7 cellular contexts compared by ENCODE assay signal in genomic region chr20:26010942-26011276, GRCh38.
DNase-seq lines count a peak whose midpoint lies in the region; ATAC-seq and TF ChIP-seq lines count a peak whose summit lies in the region.
"Not testable (repeated sequence)": the region's sequence is repeated elsewhere in the genome, so short reads cannot be mapped to it uniquely, and the experiment has no call there.

No MANE protein-coding gene starts in this region.

- H3K4me3 ChIP-seq in right cardiac atrium (ENCODE audit: low read length); neural progenitor cell: not testable (repeated sequence)

- H3K9me3 ChIP-seq in right cardiac atrium (ENCODE audit: control insufficient read depth, low read length); neural progenitor cell (ENCODE audit: low read depth): not testable (repeated sequence)

- no CpG with 5 or more reads among the region's 6 CpGs for WGBS in right cardiac atrium

- not testable (repeated sequence) for H3K4me2 ChIP-seq in neural progenitor cell

- not testable (repeated sequence) for H3K9ac ChIP-seq in neural progenitor cell

- H3F3A ChIP-seq in neural progenitor cell (ENCODE audit: low read depth), result not testable (repeated sequence)

- ATAC-seq in GM19043 (IDR thresholded peaks at IDR 0.05; ENCODE audit: low read depth, unreplicated experiment) (peak; percentile 59), right cardiac atrium (peak; percentile 64 to 76)

- H3K4me3 Mint-ChIP-seq in IgD-negative memory B cell (peak overlapping the region; percentile 90 to 98 (median 94)), brain (peak overlapping the region in 2 of 5 experiments; percentile 88 to 93), neural progenitor cell (peak overlapping the region; percentile 98)
- peak overlapping the region; percentile 90 for H3K4me3 Mint-ChIP-seq in activated CD4-positive, alpha-beta T cell treated with anti-CD3 and anti-CD28 coated beads, Interleukin-2, amount 10 ng/mL, durations not matched to agents 24 days and 14 days
- peak overlapping the region; percentile 94 for H3K4me3 Mint-ChIP-seq in activated T-helper 2 cell treated with anti-CD3 and anti-CD28 coated beads, Interferon-gamma antibody, Interleukin-2, Interleukin-4, amounts not matched to agents 10 μg/mL and 5 μg/mL and 100 μg/mL, durations not matched to agents 14 hours and 24 hours and 36 hours (ENCODE audit: low read depth)

- not testable (repeated sequence) for DNase-seq in activated CD4-positive, alpha-beta T cell treated with anti-CD3 and anti-CD28 coated beads, Interleukin-2, amount 10 ng/mL, durations not matched to agents 24 days and 14 days; activated T-helper 2 cell treated with anti-CD3 and anti-CD28 coated beads, Interferon-gamma antibody, Interleukin-2, Interleukin-4, amounts not matched to agents 10 μg/mL and 5 μg/mL and 100 μg/mL, durations not matched to agents 14 hours and 24 hours and 36 hours (ENCODE audit: low spot score); right cardiac atrium; neural progenitor cell (ENCODE audit: low spot score)

- H3K36me3 ChIP-seq in neural progenitor cell, result not testable (repeated sequence)

- intact Hi-C loops in activated CD4-positive, alpha-beta T cell treated with anti-CD3 and anti-CD28 coated beads, Interleukin-2, amount 10 ng/mL, durations not matched to agents 24 days and 14 days (cut with micrococcal nuclease); activated T-helper 2 cell treated with anti-CD3 and anti-CD28 coated beads, Interferon-gamma antibody, Interleukin-2, Interleukin-4, amounts not matched to agents 10 μg/mL and 5 μg/mL and 100 μg/mL, durations not matched to agents 14 hours and 24 hours and 36 hours (cut with micrococcal nuclease); right cardiac atrium (cut with DNase I): not testable (repeated sequence)

- H3K27ac Mint-ChIP-seq in IgD-negative memory B cell, neural progenitor cell: not testable (repeated sequence)
- H3K27ac Mint-ChIP-seq in activated CD4-positive, alpha-beta T cell treated with anti-CD3 and anti-CD28 coated beads, Interleukin-2, amount 10 ng/mL, durations not matched to agents 24 days and 14 days, result peak overlapping the region; percentile 83
- H3K27ac Mint-ChIP-seq in activated T-helper 2 cell treated with anti-CD3 and anti-CD28 coated beads, Interferon-gamma antibody, Interleukin-2, Interleukin-4, amounts not matched to agents 10 μg/mL and 5 μg/mL and 100 μg/mL, durations not matched to agents 14 hours and 24 hours and 36 hours, result peak overlapping the region; percentile 89
- H3K27ac Mint-ChIP-seq in brain, result peak overlapping the region in 4 of 5 experiments; percentile 76 to 97 (median 92)

- peaks cover 16% of the 10 kb centered on the region for H3K79me2 ChIP-seq in neural progenitor cell (ENCODE audit: low read depth)

- not testable (repeated sequence) for H3K9me3 Mint-ChIP-seq in IgD-negative memory B cell; activated CD4-positive, alpha-beta T cell treated with anti-CD3 and anti-CD28 coated beads, Interleukin-2, amount 10 ng/mL, durations not matched to agents 24 days and 14 days; activated T-helper 2 cell treated with anti-CD3 and anti-CD28 coated beads, Interferon-gamma antibody, Interleukin-2, Interleukin-4, amounts not matched to agents 10 μg/mL and 5 μg/mL and 100 μg/mL, durations not matched to agents 14 hours and 24 hours and 36 hours; brain; neural progenitor cell

- H3K4me1 ChIP-seq in right cardiac atrium (ENCODE audit: control insufficient read depth, insufficient read depth, low read length); neural progenitor cell: not testable (repeated sequence)

- not testable (repeated sequence) for H3K27ac ChIP-seq in right cardiac atrium (ENCODE audit: low read length); neural progenitor cell

- H3K4me1 Mint-ChIP-seq in IgD-negative memory B cell; activated CD4-positive, alpha-beta T cell treated with anti-CD3 and anti-CD28 coated beads, Interleukin-2, amount 10 ng/mL, durations not matched to agents 24 days and 14 days; activated T-helper 2 cell treated with anti-CD3 and anti-CD28 coated beads, Interferon-gamma antibody, Interleukin-2, Interleukin-4, amounts not matched to agents 10 μg/mL and 5 μg/mL and 100 μg/mL, durations not matched to agents 14 hours and 24 hours and 36 hours (ENCODE audit: low read depth); neural progenitor cell: not testable (repeated sequence)
- peaks cover 18% of the 10 kb centered on the region for H3K4me1 Mint-ChIP-seq in brain

- H4K20me1 ChIP-seq in neural progenitor cell (ENCODE audit: low read depth), result not testable (repeated sequence)

- not testable (repeated sequence) for H2AFZ ChIP-seq in neural progenitor cell (replicated peaks)

- not testable (repeated sequence) for H3K27me3 ChIP-seq in right cardiac atrium (ENCODE audit: control insufficient read depth, insufficient read depth); neural progenitor cell

- not testable (repeated sequence) for TF ChIP-seq CTCF in brain (conservative IDR thresholded peaks at IDR 0.05); neural progenitor cell (IDR thresholded peaks at IDR 0.05)

- not testable (repeated sequence) for H3K36me3 Mint-ChIP-seq in IgD-negative memory B cell; activated CD4-positive, alpha-beta T cell treated with anti-CD3 and anti-CD28 coated beads, Interleukin-2, amount 10 ng/mL, durations not matched to agents 24 days and 14 days (ENCODE audit: low read depth); activated T-helper 2 cell treated with anti-CD3 and anti-CD28 coated beads, Interferon-gamma antibody, Interleukin-2, Interleukin-4, amounts not matched to agents 10 μg/mL and 5 μg/mL and 100 μg/mL, durations not matched to agents 14 hours and 24 hours and 36 hours (ENCODE audit: low read depth); brain; neural progenitor cell

- H3K27me3 Mint-ChIP-seq in IgD-negative memory B cell; activated CD4-positive, alpha-beta T cell treated with anti-CD3 and anti-CD28 coated beads, Interleukin-2, amount 10 ng/mL, durations not matched to agents 24 days and 14 days; activated T-helper 2 cell treated with anti-CD3 and anti-CD28 coated beads, Interferon-gamma antibody, Interleukin-2, Interleukin-4, amounts not matched to agents 10 μg/mL and 5 μg/mL and 100 μg/mL, durations not matched to agents 14 hours and 24 hours and 36 hours (ENCODE audit: low read depth); brain; neural progenitor cell (ENCODE audit: insufficient read depth, low read depth): not testable (repeated sequence)
